28 cellular contexts compared by ENCODE assay signal in the genomic region with DNA sequence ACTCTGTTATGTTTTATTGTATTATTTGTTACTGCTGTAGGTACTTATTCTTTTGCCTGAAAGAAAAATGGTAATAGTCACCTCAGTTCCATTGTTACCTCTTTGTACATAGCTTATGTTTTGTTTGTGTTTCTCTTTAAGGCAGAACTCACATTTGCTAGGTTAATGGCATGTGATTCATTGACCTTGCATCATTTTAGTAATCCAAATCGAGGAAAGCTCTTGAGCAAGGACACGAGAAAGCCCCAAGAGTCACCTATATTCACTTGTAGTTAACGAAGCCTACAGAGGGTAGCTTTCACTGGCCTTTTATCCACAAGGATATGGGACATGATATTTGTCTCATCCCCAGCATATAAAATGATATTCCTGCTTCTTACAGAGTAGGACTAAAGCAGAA.
"Had no signal": no experiment of that assay in that cellular context is flagged by ENCODE, and none has a peak within 500 bp of the region (broad histone marks: within the 10 kb centered on the region; RNA-seq: fewer than 3 reads in every experiment).

No MANE protein-coding gene starts in this region.

- H3K27me3 Mint-ChIP-seq: memory B cell; naive thymus-derived CD8-positive, alpha-beta T cell; stimulated activated naive B cell treated with anti-CD40 and anti-IgM and Interleukin-4, amounts not matched to agents 10 μg/mL and 1 μg/mL and 100 μg/mL, for 72 hours had no signal

- H3K4me3 ChIP-seq: left lung, lung, pancreas, prostate gland, skin epidermis, stomach, testis, thyroid gland, transverse colon, upper lobe of left lung, vagina had no signal

- H3K4me3 Mint-ChIP-seq: memory B cell; naive thymus-derived CD8-positive, alpha-beta T cell; nephron; neural crest cell; stimulated activated naive B cell treated with anti-CD40 and anti-IgM and Interleukin-4, amounts not matched to agents 10 μg/mL and 1 μg/mL and 100 μg/mL, for 72 hours had no signal

- H3K27ac ChIP-seq: left lung, pancreas, prostate gland, skin epidermis, stomach, testis, thyroid gland, transverse colon, upper lobe of left lung, vagina had no signal

- H3K27me3 ChIP-seq: left lung, pancreas, stomach, testis, thyroid gland, transverse colon, upper lobe of left lung, vagina had no signal

- H3K4me1 ChIP-seq: left lung, pancreas, prostate gland, stomach, testis, thyroid gland, transverse colon, upper lobe of left lung, vagina had no signal

- H3K4me1 Mint-ChIP-seq: memory B cell; naive thymus-derived CD8-positive, alpha-beta T cell; nephron; neural crest cell; stimulated activated naive B cell treated with anti-CD40 and anti-IgM and Interleukin-4, amounts not matched to agents 10 μg/mL and 1 μg/mL and 100 μg/mL, for 72 hours had no signal

- DNase-seq: hippocampal formation; kidney glomerular epithelial cell; left cardiac atrium; left lung; naive thymus-derived CD8-positive, alpha-beta T cell; nucleus accumbens; pancreas; posterior cingulate gyrus; retina; right cardiac atrium; stimulated activated CD4-positive, alpha-beta T cell treated with anti-CD3 and anti-CD28 coated beads, Interleukin-12 subunit alpha, Interleukin-12 subunit beta, amount 100 ng/mL, for 4 hours; stimulated activated CD4-positive, alpha-beta T cell treated with anti-CD3 and anti-CD28 coated beads, Interleukin-15, amount 100 ng/mL, for 24 hours; stimulated activated CD4-positive, alpha-beta T cell treated with anti-CD3 and anti-CD28 coated beads, Interleukin-2, amount 100 ng/mL, for 24 hours; stimulated activated CD4-positive, alpha-beta T cell treated with anti-CD3 and anti-CD28 coated beads, Interleukin-4, amount 100 ng/mL, for 1 hour; stimulated activated naive B cell treated with anti-CD40 and anti-IgM and Interleukin-4, amounts not matched to agents 10 μg/mL and 1 μg/mL and 100 μg/mL, for 72 hours; stimulated activated naive CD8-positive, alpha-beta T cell treated with anti-CD3 and anti-CD28 coated beads, Interleukin-15, Interleukin-2, amounts not matched to agents 100 U/mL and 50 U/mL, for 24 hours; stomach; testis; thyroid gland; transverse colon; upper lobe of left lung had no signal

- H3K36me3 ChIP-seq: left lung, pancreas, prostate gland, stomach, thyroid gland, transverse colon, upper lobe of left lung, vagina had no signal

- H3K36me3 Mint-ChIP-seq: memory B cell; naive thymus-derived CD8-positive, alpha-beta T cell had no signal

- H3K9me3 ChIP-seq: left lung, pancreas, prostate gland, testis, thyroid gland, transverse colon, upper lobe of left lung, vagina had no signal

- H3K27ac Mint-ChIP-seq: memory B cell; naive thymus-derived CD8-positive, alpha-beta T cell; nephron; stimulated activated naive B cell treated with anti-CD40 and anti-IgM and Interleukin-4, amounts not matched to agents 10 μg/mL and 1 μg/mL and 100 μg/mL, for 72 hours had no signal

- H3K9me3 Mint-ChIP-seq: memory B cell, nephron, neural crest cell had no signal
